Comparison of ENCODE assay signal across 8 cellular contexts in genomic region chr1:228416217-228416971, GRCh38. TPM values are rescaled to one million over a fixed set of nuclear protein-coding genes. Genes with fewer than 3 reads are reported as not detected.
A peak's percentile ranks its signal among the peaks of the same experiment; 100 is the strongest.
DNase-seq lines count a peak whose midpoint lies in the region; ATAC-seq and TF ChIP-seq lines count a peak whose summit lies in the region.

Gene TRIM17, minus strand, starts transcription at chr1:228416861. Its CDS starts 1,789 bp downstream, at chr1:228415072.

- peaks cover 9% of the 10 kb centered on the region for H3K27me3 Mint-ChIP-seq in glutamatergic neuron (ENCODE audit: unreplicated experiment)

- peak within 1 kb of the TSS; percentile 79 for H3K4me3 Mint-ChIP-seq in glutamatergic neuron (ENCODE audit: unreplicated experiment)

- no peaks in the 10 kb centered on the region for H3K9me3 Mint-ChIP-seq in glutamatergic neuron (ENCODE audit: unreplicated experiment)

- no peaks in the 10 kb centered on the region for H3K36me3 ChIP-seq in prostate gland

- peaks cover 4% of the 10 kb centered on the region for H3K4me1 Mint-ChIP-seq in glutamatergic neuron (ENCODE audit: low read depth, unreplicated experiment)

- H3K4me1 ChIP-seq in prostate gland (replicated peaks) = peaks cover 7% of the 10 kb centered on the region

- H3K27me3 ChIP-seq in prostate gland (replicated peaks; ENCODE audit: insufficient read depth) = no peaks in the 10 kb centered on the region

- no peak for ATAC-seq in HG03159 (IDR thresholded peaks at IDR 0.05; ENCODE audit: unreplicated experiment)

- no peak for TF ChIP-seq POLR2A in NB4 (IDR thresholded peaks at IDR 0.05; ENCODE audit: extremely low read depth, insufficient read length)
- TF ChIP-seq POLR2A in prostate gland (IDR thresholded peaks at IDR 0.05) = no peak

- intact Hi-C loops in prostate gland (cut with DNase I) = no loop called here

- DNase-seq in CD1c-positive myeloid dendritic cell (ENCODE audit: extremely low spot score) (peak; percentile 4), NB4 (ENCODE audit: low read depth) (peak; percentile 40), glutamatergic neuron (peak; percentile 80), prostate gland (ENCODE audit: low spot score) (no peak), HCEC 1CT (no peak), NCI-H345 (lab: John Stamatoyannopoulos, UW) (no peak)
- DNase-seq in activated effector memory CD4-positive, alpha-beta T cell treated with anti-CD3 and anti-CD28 coated beads, Interleukin-2, amount 50 U/mL, for 16 hours = peak; percentile 78

- H3K4me3 ChIP-seq in NB4 (ENCODE audit: low read depth, low read length) (no peak within 1 kb of the TSS), prostate gland (peak within 1 kb of the TSS; percentile 33 to 35)

- 1% methylated on average over 44 of the region's 59 CpGs for WGBS in prostate gland

- no peak for TF ChIP-seq CTCF in NB4 (IDR thresholded peaks at IDR 0.05; ENCODE audit: low read depth, low read length)
- peak; percentile 67 for TF ChIP-seq CTCF in glutamatergic neuron (IDR thresholded peaks at IDR 0.05; ENCODE audit: partially characterized antibody, unreplicated experiment)
- TF ChIP-seq CTCF in prostate gland (IDR thresholded peaks at IDR 0.05) = peak in 2 of 4 experiments; percentile 27 to 63

- peaks cover 16% of the 10 kb centered on the region for H3K36me3 Mint-ChIP-seq in glutamatergic neuron (ENCODE audit: unreplicated experiment)

- H3K27ac ChIP-seq in prostate gland = peak within 1 kb of the TSS in 1 of 2 donors; percentile 33

- H3K27ac Mint-ChIP-seq in glutamatergic neuron (ENCODE audit: unreplicated experiment) = peak within 1 kb of the TSS; percentile 77

- H3K9me3 ChIP-seq in prostate gland = no peaks in the 10 kb centered on the region

RNA-seq across cellular contexts. Expression of gene TRIM17, which starts in this region (rescaled TPM):
- total RNA-seq in glutamatergic neuron (ENCODE audit: unreplicated experiment) (not detected), prostate gland (1 to 10 TPM; 2.0 to 9.9 TPM)

Comparison
In these comparisons a context has a peak if more than half of its experiments do, and no peak if none do; other contexts are left out.
1. Peak in DNase-seq in glutamatergic neuron; RNA of the gene not detected or under 1 TPM.
2. DNase-seq: peak in CD1c-positive myeloid dendritic cell (single experiment), NB4 (single experiment) and activated effector memory CD4-positive, alpha-beta T cell treated with anti-CD3 and anti-CD28 coated beads, Interleukin-2, amount 50 U/mL, for 16 hours (single experiment); none in prostate gland (single experiment), HCEC 1CT (single experiment) and NCI-H345 (single experiment).